In the genomic region with DNA sequence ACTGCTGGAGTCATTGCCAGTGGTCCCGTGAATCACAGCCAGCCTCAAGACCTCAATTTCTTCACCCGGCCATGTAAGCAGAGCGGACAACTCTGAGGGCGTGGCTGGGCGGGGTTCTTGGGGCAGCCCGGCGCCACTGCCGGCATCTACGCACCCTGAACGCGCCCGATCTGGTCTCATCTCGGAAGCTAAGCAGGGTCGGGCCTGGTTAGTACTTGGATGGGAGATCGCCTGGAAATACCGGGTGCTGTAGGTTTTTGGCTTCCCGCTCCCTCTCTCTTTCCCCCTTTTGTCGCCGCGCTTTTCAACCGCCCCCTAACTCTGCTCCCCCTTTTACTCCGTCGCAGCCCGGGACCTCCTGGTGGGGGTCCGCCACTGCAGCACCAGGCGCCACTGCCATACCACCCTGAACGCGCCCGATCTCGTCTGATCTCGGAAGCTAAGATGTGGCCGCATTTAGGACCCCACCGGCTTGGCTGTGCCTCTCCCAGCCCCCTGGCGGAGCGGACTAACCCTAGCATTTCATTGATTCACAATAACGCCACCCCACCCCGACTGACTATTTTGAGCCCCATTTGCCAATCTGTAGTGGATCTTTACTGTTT, we compare ENCODE assay signal across 8 cellular contexts. TPM values are rescaled to one million over a fixed set of nuclear protein-coding genes. Genes with fewer than 3 reads are reported as not detected.
DNase-seq lines count a peak whose midpoint lies in the region; ATAC-seq, FAIRE-seq and TF ChIP-seq lines count a peak whose summit lies in the region.

No MANE protein-coding gene starts in this region.

- no peaks in the 10 kb centered on the region for H3K9me3 Mint-ChIP-seq in activated naive CD8-positive, alpha-beta T cell treated with anti-CD3 and anti-CD28 coated beads for 36 hours

- H3K4me3 Mint-ChIP-seq in activated naive CD8-positive, alpha-beta T cell treated with anti-CD3 and anti-CD28 coated beads for 36 hours: peak overlapping the region; percentile 82

- H3K9me3 ChIP-seq in smooth muscle cell (replicated peaks; ENCODE audit: low read depth): no peaks in the 10 kb centered on the region

- no peak for ATAC-seq in HG02938 (IDR thresholded peaks at IDR 0.05; ENCODE audit: unreplicated experiment)

- peak overlapping the region; percentile 93 for H3K4me2 ChIP-seq in smooth muscle cell

- H3K79me2 ChIP-seq in smooth muscle cell (ENCODE audit: low read depth): no peaks in the 10 kb centered on the region

- H3K4me1 ChIP-seq in smooth muscle cell (ENCODE audit: low read depth): peaks cover 11% of the 10 kb centered on the region

- H3K27me3 ChIP-seq in smooth muscle cell (ENCODE audit: low read depth): peaks cover 18% of the 10 kb centered on the region

- TF ChIP-seq CTCF in GM12873 (IDR thresholded peaks at IDR 0.05; ENCODE audit: insufficient read depth, low read depth, low read length, missing control alignments) (peak; percentile 26), smooth muscle cell (IDR thresholded peaks at IDR 0.05; ENCODE audit: borderline replicate concordance, insufficient read depth, poor library complexity, severe bottlenecking) (peak; percentile 24), D721Med (IDR thresholded peaks at IDR 0.05; ENCODE audit: insufficient read depth, missing control alignments) (no peak)

- H3K4me1 Mint-ChIP-seq in activated naive CD8-positive, alpha-beta T cell treated with anti-CD3 and anti-CD28 coated beads for 36 hours: peaks cover 5% of the 10 kb centered on the region

- H3K4me3 ChIP-seq in smooth muscle cell: peak overlapping the region; percentile 49

- no peaks in the 10 kb centered on the region for H3F3A ChIP-seq in smooth muscle cell (ENCODE audit: low read depth)

- WGBS in smooth muscle cell (ENCODE audit: low lambda C conversion rate): 3% methylated on average over 36 of the region's 37 CpGs

- H3K27me3 Mint-ChIP-seq in activated naive CD8-positive, alpha-beta T cell treated with anti-CD3 and anti-CD28 coated beads for 36 hours: peaks cover 58% of the 10 kb centered on the region

- no peaks in the 10 kb centered on the region for H3K36me3 ChIP-seq in smooth muscle cell (ENCODE audit: low read depth)

- no peak for FAIRE-seq in D721Med (lab: Jason Lieb, UNC)

- peak overlapping the region; percentile 31 for H3K27ac Mint-ChIP-seq in activated naive CD8-positive, alpha-beta T cell treated with anti-CD3 and anti-CD28 coated beads for 36 hours

- peak; percentile 56 for DNase-seq in NOMO-1 treated with dmso at 0.1 percent for 144 hours (lab: John Stamatoyannopoulos, UW; ENCODE audit: unreplicated experiment)
- peak; percentile 69 for DNase-seq in activated naive CD8-positive, alpha-beta T cell treated with anti-CD3 and anti-CD28 coated beads for 36 hours
- DNase-seq in hepatic stellate cell (ENCODE audit: low spot score): peak; percentile 41
- no peak for DNase-seq in smooth muscle cell (lab: John Stamatoyannopoulos, UW; ENCODE audit: unreplicated experiment)
- DNase-seq in NCI-H146 treated with DMSO at 0.1 percent for 48 hours (lab: John Stamatoyannopoulos, UW; ENCODE audit: unreplicated experiment): no peak
- no peak for DNase-seq in D721Med (ENCODE audit: insufficient read length, low spot score)

- H3K27ac ChIP-seq in smooth muscle cell (ENCODE audit: low read depth): no peak overlapping the region

- no peaks in the 10 kb centered on the region for H4K20me1 ChIP-seq in smooth muscle cell (ENCODE audit: low read depth)

- no peaks in the 10 kb centered on the region for H3K36me3 Mint-ChIP-seq in activated naive CD8-positive, alpha-beta T cell treated with anti-CD3 and anti-CD28 coated beads for 36 hours

- no peak overlapping the region for H3K9ac ChIP-seq in smooth muscle cell (ENCODE audit: low read depth)

- H2AFZ ChIP-seq in smooth muscle cell (ENCODE audit: low read depth): no peak overlapping the region

RNA-seq across cellular contexts. Expression of a gene that starts 25.3 kb away (rescaled TPM):
- under 1 TPM; 0.29 to 0.30 TPM for total RNA-seq in activated naive CD8-positive, alpha-beta T cell treated with anti-CD3 and anti-CD28 coated beads for 36 hours
- total RNA-seq in smooth muscle cell: 0.49 and 1.2 TPM in 2 replicates
- polyA plus RNA-seq in smooth muscle cell: 0.46 and 0.60 TPM in 2 replicates

RNA-seq across cellular contexts. Expression of a gene that starts 41.8 kb away (rescaled TPM):
- total RNA-seq in activated naive CD8-positive, alpha-beta T cell treated with anti-CD3 and anti-CD28 coated beads for 36 hours: 10 to 100 TPM; 42.2 to 44.5 TPM
- 679 and 873 TPM in 2 replicates for total RNA-seq in smooth muscle cell
- polyA plus RNA-seq in smooth muscle cell: 605 and 783 TPM in 2 replicates

Comparison
In these comparisons a context has a peak if more than half of its experiments do, and no peak if none do; other contexts are left out.
1. DNase-seq: peak in NOMO-1 treated with dmso at 0.1 percent for 144 hours (single experiment), activated naive CD8-positive, alpha-beta T cell treated with anti-CD3 and anti-CD28 coated beads for 36 hours (single experiment) and hepatic stellate cell (single experiment); none in smooth muscle cell (single experiment), NCI-H146 treated with DMSO at 0.1 percent for 48 hours (single experiment) and D721Med (single experiment).
2. RNA of a gene that starts 41.8 kb away (total RNA-seq): 679 to 873 TPM in smooth muscle cell; 42.2 to 44.5 TPM in activated naive CD8-positive, alpha-beta T cell treated with anti-CD3 and anti-CD28 coated beads for 36 hours; every median in the first group is over 10 times any median in the second.